In genomic region chr14:75175677-75176141, GRCh38 we compare ENCODE assay signal across 8 cellular contexts.
DNase-seq lines count a peak whose midpoint lies in the region; ATAC-seq and TF ChIP-seq lines count a peak whose summit lies in the region.

No MANE protein-coding gene starts in this region.

- peaks cover 57% of the 10 kb centered on the region for H3K79me2 ChIP-seq in OCI-LY3 (ENCODE audit: low read length)

- TF ChIP-seq CTCF in AG04449 (IDR thresholded peaks at IDR 0.05; ENCODE audit: insufficient read depth, low read length, missing control alignments) (no peak), OCI-LY3 (IDR thresholded peaks at IDR 0.05; ENCODE audit: low read depth, low read length) (no peak)

- no peaks in the 10 kb centered on the region for H3K9me3 ChIP-seq in OCI-LY3 (ENCODE audit: insufficient read depth, low read length)

- peaks cover 41% of the 10 kb centered on the region for H4K20me1 ChIP-seq in OCI-LY3 (ENCODE audit: insufficient read depth, low read length)

- peak overlapping the region; percentile 96 for H3K4me3 ChIP-seq in AG04449 (ENCODE audit: low read depth, low read length)
- peak overlapping the region; percentile 86 for H3K4me3 ChIP-seq in OCI-LY3 (ENCODE audit: low read length)
- peak overlapping the region; percentile 97 for H3K4me3 ChIP-seq in rectal smooth muscle tissue (ENCODE audit: low read length)

- peaks cover 16% of the 10 kb centered on the region for H3K4me1 ChIP-seq in OCI-LY3 (ENCODE audit: low read length)
- no peaks in the 10 kb centered on the region for H3K4me1 ChIP-seq in rectal smooth muscle tissue (ENCODE audit: control insufficient read depth, insufficient read depth, low read length)

- peak overlapping the region; percentile 90 for H3K9ac ChIP-seq in OCI-LY3 (ENCODE audit: low read length)
- H3K9ac ChIP-seq in rectal smooth muscle tissue (ENCODE audit: low read length): peak overlapping the region; percentile 98

- H2AFZ ChIP-seq in OCI-LY3 (ENCODE audit: low read depth, low read length): 0 out of 2 replicates have a peak overlapping the region, but pooled peaks have one; percentile 90

- POLR2A ChIA-PET in AG04449 (lab: Yijun Ruan, JAX): interaction anchor here (0.9 kb wide), 1 partner anchor 47 kb away, joined by 5 read pairs; no protein-coding TSS in a partner anchor

- peaks cover 10% of the 10 kb centered on the region for H3K36me3 ChIP-seq in OCI-LY3 (replicated peaks; ENCODE audit: low read depth, low read length)
- no peaks in the 10 kb centered on the region for H3K36me3 ChIP-seq in rectal smooth muscle tissue (ENCODE audit: control insufficient read depth, insufficient read depth, low read length)

- CTCF ChIA-PET in AG04449 (lab: Yijun Ruan, JAX): interaction anchor here (0.9 to 1.0 kb wide), 2 partner anchors 114 to 120 kb away, joined by 3 read pairs; no protein-coding TSS in a partner anchor

- DNase-seq in AG04449 (ENCODE audit: low read depth, low spot score) (no peak), epithelial cell of prostate (ENCODE audit: low read depth, low spot score) (no peak), NCI-H1436 treated with DMSO at 0.1 percent for 48 hours (lab: John Stamatoyannopoulos, UW) (no peak), GM19238 (ENCODE audit: insufficient read length, low spot score) (no peak), SKM-1 treated with dmso at 0.1 percent for 144 hours (lab: John Stamatoyannopoulos, UW; ENCODE audit: unreplicated experiment) (no peak)

- ATAC-seq in GM21360 (IDR thresholded peaks at IDR 0.05; ENCODE audit: unreplicated experiment): peak; percentile 10

- H3K4me2 ChIP-seq in OCI-LY3 (ENCODE audit: low read length): peak overlapping the region; percentile 74

- H3K27ac ChIP-seq in OCI-LY3 (ENCODE audit: low read length) (peak overlapping the region; percentile 85), epithelial cell of prostate (peak overlapping the region; percentile 93), rectal smooth muscle tissue (ENCODE audit: low read depth, low read length) (peak overlapping the region; percentile 96)

- H3K27me3 ChIP-seq in OCI-LY3 (ENCODE audit: low read depth, low read length) (no peaks in the 10 kb centered on the region), rectal smooth muscle tissue (ENCODE audit: control insufficient read depth, insufficient read depth, low read length) (no peaks in the 10 kb centered on the region)
